23 cellular contexts compared by ENCODE assay signal in the genomic region with DNA sequence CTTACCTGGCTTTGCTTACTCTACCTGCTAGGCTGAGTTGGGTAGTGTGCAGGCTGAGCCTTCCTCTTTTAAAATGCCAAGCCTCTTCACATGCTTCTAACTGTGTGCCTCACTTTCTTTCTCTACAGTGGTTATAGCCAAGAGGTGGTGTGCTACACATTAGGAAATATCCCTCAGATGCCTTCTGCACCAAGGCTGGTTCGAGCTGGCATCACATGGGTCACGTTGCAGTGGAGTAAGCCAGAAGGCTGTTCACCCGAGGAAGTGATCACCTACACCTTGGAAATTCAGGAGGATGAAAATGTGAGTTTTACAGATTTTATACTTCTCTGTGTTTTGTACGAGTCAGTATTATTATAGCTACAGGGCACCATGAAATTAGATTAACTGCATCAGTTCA.
A peak's percentile ranks its signal among the peaks of the same experiment; 100 is the strongest.
DNase-seq lines count a peak whose midpoint lies in the region; ATAC-seq, FAIRE-seq and TF ChIP-seq lines count a peak whose summit lies in the region.
"Had no signal": no experiment of that assay in that cellular context is flagged by ENCODE, and none has a peak within 500 bp of the region (broad histone marks: within the 10 kb centered on the region; RNA-seq: fewer than 3 reads in every experiment).

No MANE protein-coding gene starts in this region.

- no TSS peak for BruUV-seq in HepG2 (replicated peaks; lab: Mats Ljungman, UMichigan)

- H3K27me3 ChIP-seq in HepG2 (ENCODE audit: control insufficient read depth in 1 of 2, insufficient read depth in 2 of 2, low read length in 2 of 2) (no peaks in the 10 kb centered on the region), right lobe of liver (no peaks in the 10 kb centered on the region), osteoblast (ENCODE audit: insufficient read depth, low read length) (no peaks in the 10 kb centered on the region)
- H3K27me3 ChIP-seq: BLaER1 had no signal

- H3K27ac ChIP-seq in HepG2 (ENCODE audit: extremely low read length, insufficient read depth, low read length) (no peak overlapping the region), right lobe of liver (no peak overlapping the region), osteoblast (ENCODE audit: low read depth, low read length) (peak overlapping the region; percentile 9)
- H3K27ac ChIP-seq: 22Rv1, BLaER1, C4-2B had no signal

- H3K9me3 Mint-ChIP-seq in nephron progenitor cell = no peaks in the 10 kb centered on the region
- no peaks in the 10 kb centered on the region for H3K9me3 Mint-ChIP-seq in stimulated activated effector memory CD8-positive, alpha-beta T cell treated with anti-CD3 and anti-CD28 coated beads, Interleukin-12 subunit alpha, Interleukin-12 subunit beta, amount 100 ng/mL, for 72 hours
- H3K9me3 Mint-ChIP-seq: CD4-positive, CD25-positive, alpha-beta regulatory T cell; CD8-positive, alpha-beta T cell; GM23338; H9 had no signal

- H3K4me3 ChIP-seq in HepG2 (replicated peaks in 1 of 3; ENCODE audit: insufficient read depth in 1 of 3, low read depth in 2 of 3, low read length in 3 of 3) (no peak overlapping the region), right lobe of liver (no peak overlapping the region), osteoblast (ENCODE audit: insufficient read depth, low read length) (no peak overlapping the region)
- H3K4me3 ChIP-seq: BLaER1, GM23338 had no signal

- no peak for TF ChIP-seq EP300 in HepG2 (IDR thresholded peaks at IDR 0.05; ENCODE audit: low read depth in 2 of 2, low read length in 2 of 2)
- no peak for TF ChIP-seq EP300 in HepG2 (CRISPR knock-in tag; IDR thresholded peaks at IDR 0.05; ENCODE audit: borderline replicate concordance)

- H3K36me3 Mint-ChIP-seq in nephron progenitor cell (ENCODE audit: low read depth) = peaks cover 72% of the 10 kb centered on the region
- peaks cover 63% of the 10 kb centered on the region for H3K36me3 Mint-ChIP-seq in stimulated activated effector memory CD8-positive, alpha-beta T cell treated with anti-CD3 and anti-CD28 coated beads, Interleukin-12 subunit alpha, Interleukin-12 subunit beta, amount 100 ng/mL, for 72 hours

- DNase-seq in HepG2 (ENCODE audit: low spot score) (no peak), right lobe of liver (no peak), nephron progenitor cell (no peak), osteoblast (ENCODE audit: insufficient read length, low spot score, missing footprints) (no peak), medulla oblongata (ENCODE audit: extremely low spot score) (no peak)
- DNase-seq in stimulated activated effector memory CD8-positive, alpha-beta T cell treated with anti-CD3 and anti-CD28 coated beads, Interleukin-12 subunit alpha, Interleukin-12 subunit beta, amount 100 ng/mL, for 72 hours (ENCODE audit: low spot score in 2 of 2) = peak in 1 of 2 donors; percentile 18
- DNase-seq: Caco-2; CD4-positive, CD25-positive, alpha-beta regulatory T cell; CD8-positive, alpha-beta T cell; DMS153; DND-41; H9 had no signal

- POLR2A ChIA-PET in HepG2 (lab: Yijun Ruan, JAX) = no interaction called here

- H3K4me3 Mint-ChIP-seq in nephron progenitor cell = no peak overlapping the region
- H3K4me3 Mint-ChIP-seq in stimulated activated effector memory CD8-positive, alpha-beta T cell treated with anti-CD3 and anti-CD28 coated beads, Interleukin-12 subunit alpha, Interleukin-12 subunit beta, amount 100 ng/mL, for 72 hours = no peak overlapping the region
- H3K4me3 Mint-ChIP-seq: B cell; CD4-positive, CD25-positive, alpha-beta regulatory T cell; CD8-positive, alpha-beta T cell; GM23338; H9 had no signal

- no peaks in the 10 kb centered on the region for H3K9me3 ChIP-seq in HepG2 (ENCODE audit: low read length)
- H3K9me3 ChIP-seq in right lobe of liver = no peaks in the 10 kb centered on the region
- no peaks in the 10 kb centered on the region for H3K9me3 ChIP-seq in osteoblast (ENCODE audit: low read depth, low read length)
- H3K9me3 ChIP-seq: BLaER1, Caco-2 had no signal

- 96% methylated on average over 4 of the region's 4 CpGs for WGBS in HepG2 (ENCODE audit: low lambda C conversion rate)
- WGBS in right lobe of liver (ENCODE audit: insufficient coverage, low coverage, low lambda C conversion rate, missing lambda C conversion rate) = 95% methylated on average over 4 of the region's 4 CpGs

- H3K4me1 ChIP-seq in HepG2 (ENCODE audit: insufficient read depth, low read length) (no peaks in the 10 kb centered on the region), right lobe of liver (peaks cover 0 to 4% (median 0%) of the 10 kb centered on the region in 4 donors), osteoblast (ENCODE audit: insufficient read depth, low read length) (no peaks in the 10 kb centered on the region)
- H3K4me1 ChIP-seq: BLaER1, Caco-2 had no signal

- peaks cover 2% of the 10 kb centered on the region for H3K27me3 Mint-ChIP-seq in nephron progenitor cell (ENCODE audit: low read depth, poor library complexity)
- H3K27me3 Mint-ChIP-seq: B cell; CD4-positive, CD25-positive, alpha-beta regulatory T cell had no signal

- no peak for ATAC-seq in HepG2
- ATAC-seq in right lobe of liver = no peak
- no peak for ATAC-seq in stimulated activated effector memory CD8-positive, alpha-beta T cell treated with anti-CD3 and anti-CD28 coated beads, Interleukin-12 subunit alpha, Interleukin-12 subunit beta, amount 100 ng/mL, for 72 hours
- ATAC-seq in GM21528 (IDR thresholded peaks at IDR 0.05; ENCODE audit: low FRiP score, unreplicated experiment) = no peak
- no peak for ATAC-seq in HG03354 (IDR thresholded peaks at IDR 0.05; ENCODE audit: poor library complexity, severe bottlenecking, unreplicated experiment)
- ATAC-seq: CD8-positive, alpha-beta T cell; GM23338; HCT116 had no signal

- peak overlapping the region; percentile 42 for H3K27ac Mint-ChIP-seq in nephron progenitor cell
- H3K27ac Mint-ChIP-seq in stimulated activated effector memory CD8-positive, alpha-beta T cell treated with anti-CD3 and anti-CD28 coated beads, Interleukin-12 subunit alpha, Interleukin-12 subunit beta, amount 100 ng/mL, for 72 hours = peak overlapping the region; percentile 73
- H3K27ac Mint-ChIP-seq: B cell; CD8-positive, alpha-beta T cell; GM23338; H9 had no signal

- H4K20me1 ChIP-seq in HepG2 (ENCODE audit: insufficient read depth, low read length) = peaks cover 66% of the 10 kb centered on the region
- H4K20me1 ChIP-seq in osteoblast (ENCODE audit: insufficient read depth, low read length) = peaks cover 19% of the 10 kb centered on the region
- H4K20me1 ChIP-seq: BLaER1 had no signal

- TF ChIP-seq POLR2A in HepG2 (IDR thresholded peaks at IDR 0.05; ENCODE audit: insufficient read depth in 1 of 2, low read depth in 2 of 2, low read length in 2 of 2) (no peak), right lobe of liver (IDR thresholded peaks at IDR 0.05) (no peak)

- peaks cover 5% of the 10 kb centered on the region for H3K4me1 Mint-ChIP-seq in nephron progenitor cell
- peaks cover 5% of the 10 kb centered on the region for H3K4me1 Mint-ChIP-seq in stimulated activated effector memory CD8-positive, alpha-beta T cell treated with anti-CD3 and anti-CD28 coated beads, Interleukin-12 subunit alpha, Interleukin-12 subunit beta, amount 100 ng/mL, for 72 hours
- H3K4me1 Mint-ChIP-seq: GM23338 had no signal

- intact Hi-C loops in HepG2 (cut with micrococcal nuclease; ENCODE audit: unreplicated experiment) (no loop called here), right lobe of liver (cut with DNase I) (no loop called here)

- in situ Hi-C loops in HepG2 (cut with HindIII; ENCODE audit: extremely low pct_ligation_motif_present, low pct_unique_long_range_greater_than_20kb) = no loop called here

- H3K4me2 ChIP-seq in HepG2 (ENCODE audit: low read depth, low read length) (no peak overlapping the region), osteoblast (ENCODE audit: insufficient read depth, low read length) (no peak overlapping the region)
- H3K4me2 ChIP-seq: BLaER1, GM23338 had no signal

- TF ChIP-seq CTCF in HepG2 (CRISPR knock-in tag; IDR thresholded peaks at IDR 0.05) (no peak), right lobe of liver (IDR thresholded peaks at IDR 0.05) (no peak), nephron progenitor cell (IDR thresholded peaks at IDR 0.05) (no peak), osteoblast (IDR thresholded peaks at IDR 0.05; ENCODE audit: extremely low read depth, low read depth, low read length) (no peak)

- no peak overlapping the region for H3K9ac ChIP-seq in HepG2 (ENCODE audit: insufficient read depth, low read depth, low read length)
- H3K9ac ChIP-seq: BLaER1 had no signal

- H2AFZ ChIP-seq in HepG2 (ENCODE audit: low read length) (no peak overlapping the region), osteoblast (ENCODE audit: low read length) (no peak overlapping the region)
- H2AFZ ChIP-seq: GM23338 had no signal

- no peak for TF ChIP-seq RAD21 in HepG2 (CRISPR knock-in tag; IDR thresholded peaks at IDR 0.05)

- CTCF ChIA-PET in HepG2 (lab: Yijun Ruan, JAX; ENCODE audit: low intra/inter-chr PET ratio, low total read pairs) = no interaction called here

- H3K79me2 ChIP-seq in HepG2 (ENCODE audit: insufficient read depth, low read length) = peaks cover 2% of the 10 kb centered on the region
- peaks cover 21% of the 10 kb centered on the region for H3K79me2 ChIP-seq in osteoblast (ENCODE audit: insufficient read depth, low read length)

- no peak for FAIRE-seq in HepG2 (lab: Jason Lieb, UNC)
- FAIRE-seq: A204.1, G401.6, GM12892 had no signal

- H3K36me3 ChIP-seq in HepG2 (replicated peaks in 1 of 2; ENCODE audit: control insufficient read depth in 1 of 2, insufficient read depth in 2 of 2, low read length in 2 of 2) (peaks cover 37 to 91% of the 10 kb centered on the region in 2 experiments), right lobe of liver (peaks cover 9 to 55% (median 34%) of the 10 kb centered on the region in 4 donors), osteoblast (ENCODE audit: insufficient read depth, low read length) (peaks cover 91% of the 10 kb centered on the region)

TF ChIP-seq in HepG2, 621 proteins besides CTCF, POLR2A, EP300 and RAD21 (continues in another document):
- no peak for TF ChIP-seq ARNT (IDR thresholded peaks at IDR 0.05)
- no peak for TF ChIP-seq SIX4 (CRISPR knock-in tag; IDR thresholded peaks at IDR 0.05)
- TF ChIP-seq ZNF160 (CRISPR knock-in tag; IDR thresholded peaks at IDR 0.05) = no peak
- no peak for TF ChIP-seq ZKSCAN8 (CRISPR knock-in tag; IDR thresholded peaks at IDR 0.05; ENCODE audit: borderline replicate concordance)
- TF ChIP-seq, protein P1, sequence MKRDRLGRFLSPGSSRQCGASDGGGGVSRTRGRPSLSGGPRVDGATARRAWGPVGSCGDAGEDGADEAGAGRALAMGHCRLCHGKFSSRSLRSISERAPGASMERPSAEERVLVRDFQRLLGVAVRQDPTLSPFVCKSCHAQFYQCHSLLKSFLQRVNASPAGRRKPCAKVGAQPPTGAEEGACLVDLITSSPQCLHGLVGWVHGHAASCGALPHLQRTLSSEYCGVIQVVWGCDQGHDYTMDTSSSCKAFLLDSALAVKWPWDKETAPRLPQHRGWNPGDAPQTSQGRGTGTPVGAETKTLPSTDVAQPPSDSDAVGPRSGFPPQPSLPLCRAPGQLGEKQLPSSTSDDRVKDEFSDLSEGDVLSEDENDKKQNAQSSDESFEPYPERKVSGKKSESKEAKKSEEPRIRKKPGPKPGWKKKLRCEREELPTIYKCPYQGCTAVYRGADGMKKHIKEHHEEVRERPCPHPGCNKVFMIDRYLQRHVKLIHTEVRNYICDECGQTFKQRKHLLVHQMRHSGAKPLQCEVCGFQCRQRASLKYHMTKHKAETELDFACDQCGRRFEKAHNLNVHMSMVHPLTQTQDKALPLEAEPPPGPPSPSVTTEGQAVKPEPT (CRISPR knock-in tag; IDR thresholded peaks at IDR 0.05; ENCODE audit: low read depth) = no peak
